Comparison of ENCODE assay signal across 9 cellular contexts in the genomic region with DNA sequence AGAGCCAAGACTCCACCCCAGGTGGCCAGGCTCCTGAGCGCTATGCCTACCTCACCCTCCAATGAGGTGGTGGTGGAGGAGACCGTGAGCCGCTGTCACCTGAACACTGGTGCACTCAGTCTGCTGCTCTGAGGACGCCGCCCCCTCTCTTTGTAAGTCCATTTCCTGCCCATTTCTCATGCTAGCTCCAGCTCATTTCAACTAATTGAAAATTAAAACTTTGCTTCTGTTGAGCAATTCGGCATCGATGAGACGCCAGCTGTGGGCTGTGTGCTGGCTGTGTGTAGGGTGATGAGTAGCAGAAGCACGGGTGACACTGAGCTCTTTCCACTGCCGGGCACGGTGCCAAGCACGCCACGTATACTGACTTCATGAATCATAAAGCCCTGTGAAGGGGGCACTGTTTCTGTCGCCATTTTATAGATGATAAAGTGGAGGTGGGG. TPM values are rescaled to one million over a fixed set of nuclear protein-coding genes. Genes with fewer than 3 reads are reported as not detected.
DNase-seq lines count a peak whose midpoint lies in the region; ATAC-seq lines count a peak whose summit lies in the region.
"Had no signal": no experiment of that assay in that cellular context is flagged by ENCODE, and none has a peak within 500 bp of the region (broad histone marks: within the 10 kb centered on the region; RNA-seq: fewer than 3 reads in every experiment).

No MANE protein-coding gene starts in this region.

- no peak overlapping the region for H3K4me3 ChIP-seq in right cardiac atrium (ENCODE audit: low read length)
- H3K4me3 ChIP-seq: tibial artery had no signal

- peaks cover 18% of the 10 kb centered on the region for H3K4me1 ChIP-seq in right cardiac atrium (ENCODE audit: control insufficient read depth, insufficient read depth, low read length)

- DNase-seq in GM04503 (ENCODE audit: low read depth) (peak; percentile 54), RKO (ENCODE audit: low spot score) (peak; percentile 41), right cardiac atrium (peak; percentile 90 to 92 (median 90)), SHP77 treated with DMSO at 0.1 percent for 48 hours (lab: John Stamatoyannopoulos, UW) (no peak)
- peak; percentile 96 for DNase-seq in activated naive CD4-positive, alpha-beta T cell treated with anti-CD3 and anti-CD28 coated beads for 36 hours
- DNase-seq in stimulated activated CD4-positive, alpha-beta T cell treated with anti-CD3 and anti-CD28 coated beads, Interleukin-4, amount 100 ng/mL, for 1 hour: peak; percentile 97

- intact Hi-C loops in activated naive CD4-positive, alpha-beta T cell treated with anti-CD3 and anti-CD28 coated beads for 36 hours (cut with micrococcal nuclease): loop anchor here (1.0 to 10.0 kb wide), 13 partner anchors 11 to 1527 kb away; a partner anchor contains a TSS
- intact Hi-C loops in right cardiac atrium (cut with DNase I): no loop called here

- no peaks in the 10 kb centered on the region for H3K27me3 Mint-ChIP-seq in activated naive CD4-positive, alpha-beta T cell treated with anti-CD3 and anti-CD28 coated beads for 36 hours (ENCODE audit: low read depth)

- no peaks in the 10 kb centered on the region for H3K9me3 ChIP-seq in right cardiac atrium (ENCODE audit: control insufficient read depth, low read length)
- H3K9me3 ChIP-seq: tibial artery had no signal

- CTCF ChIA-PET in activated naive CD4-positive, alpha-beta T cell treated with anti-CD3 and anti-CD28 coated beads for 36 hours (lab: Charles Lee): interaction anchor here (0.5 to 3.1 kb wide), 11 partner anchors 9 to 90 kb away, joined by 3 to 33 read pairs (median 4); no protein-coding TSS in a partner anchor

- H3K27me3 ChIP-seq in right cardiac atrium (ENCODE audit: control insufficient read depth, insufficient read depth): no peaks in the 10 kb centered on the region

- peak overlapping the region; percentile 90 for H3K27ac Mint-ChIP-seq in activated naive CD4-positive, alpha-beta T cell treated with anti-CD3 and anti-CD28 coated beads for 36 hours

- peaks cover 28% of the 10 kb centered on the region for H3K36me3 Mint-ChIP-seq in activated naive CD4-positive, alpha-beta T cell treated with anti-CD3 and anti-CD28 coated beads for 36 hours (ENCODE audit: low read depth)

- H3K4me3 Mint-ChIP-seq in activated naive CD4-positive, alpha-beta T cell treated with anti-CD3 and anti-CD28 coated beads for 36 hours: peak overlapping the region; percentile 69

- ATAC-seq in right cardiac atrium (peak; percentile 21 to 33), HG03439 (IDR thresholded peaks at IDR 0.05; ENCODE audit: unreplicated experiment) (no peak), HG03460 (IDR thresholded peaks at IDR 0.05; ENCODE audit: unreplicated experiment) (no peak)

- no peaks in the 10 kb centered on the region for H3K9me3 Mint-ChIP-seq in activated naive CD4-positive, alpha-beta T cell treated with anti-CD3 and anti-CD28 coated beads for 36 hours

- 25% methylated on average over 14 of the region's 14 CpGs for WGBS in right cardiac atrium

- peak overlapping the region; percentile 48 for H3K27ac ChIP-seq in right cardiac atrium (ENCODE audit: low read length)
- H3K27ac ChIP-seq: tibial artery had no signal

- peaks cover 88% of the 10 kb centered on the region for H3K4me1 Mint-ChIP-seq in activated naive CD4-positive, alpha-beta T cell treated with anti-CD3 and anti-CD28 coated beads for 36 hours (ENCODE audit: low read depth)

RNA-seq across cellular contexts. Expression of a gene that starts 11.2 kb away (rescaled TPM):
- total RNA-seq in activated naive CD4-positive, alpha-beta T cell treated with anti-CD3 and anti-CD28 coated beads for 36 hours: 10 to 100 TPM; 69.4 to 75.7 TPM
- 10 to 100 TPM; 17.9 to 25.4 (median 20.8) TPM for total RNA-seq in right cardiac atrium
- polyA plus RNA-seq in right cardiac atrium: 11.6 TPM

RNA-seq across cellular contexts. Expression of a gene that starts 51.8 kb away (rescaled TPM):
- total RNA-seq in activated naive CD4-positive, alpha-beta T cell treated with anti-CD3 and anti-CD28 coated beads for 36 hours: 10 to 100 TPM; 20.0 to 23.3 TPM
- 10 to 100 TPM; 45.9 to 56.4 (median 55.2) TPM for total RNA-seq in right cardiac atrium
- 25.8 TPM for polyA plus RNA-seq in right cardiac atrium

Comparison
In these comparisons a context has a peak if more than half of its experiments do, and no peak if none do; other contexts are left out.
1. ATAC-seq: peak in right cardiac atrium (2 of 2); none in HG03439 (single experiment) and HG03460 (single experiment).